In genomic region chr16:46972971-46973456, GRCh38 we compare ENCODE assay signal across 8 cellular contexts. TPM values are rescaled to one million over a fixed set of nuclear protein-coding genes. Genes with fewer than 3 reads are reported as not detected.
DNase-seq lines count a peak whose midpoint lies in the region; ATAC-seq and TF ChIP-seq lines count a peak whose summit lies in the region.

No MANE protein-coding gene starts in this region.

- H3K4me3 ChIP-seq in AG04449 (ENCODE audit: low read depth, low read length), result peak overlapping the region; percentile 93
- H3K4me3 ChIP-seq in breast epithelium, result peak overlapping the region; percentile 73 to 99 (median 88)
- peak overlapping the region; percentile 67 for H3K4me3 ChIP-seq in kidney epithelial cell (ENCODE audit: low read depth, low read length)

- H3K4me3 Mint-ChIP-seq in T-helper 2 cell treated with Interferon-gamma antibody and Interleukin-4, amounts not matched to agents 5 μg/mL and 100 μg/mL, for 36 hours, result peak overlapping the region; percentile 97

- H3K27me3 ChIP-seq in breast epithelium, result no peaks in the 10 kb centered on the region
- no peaks in the 10 kb centered on the region for H3K27me3 ChIP-seq in kidney epithelial cell (ENCODE audit: control insufficient read depth, insufficient read depth, low read length)

- intact Hi-C loops in breast epithelium (cut with DNase I; ENCODE audit: low total_unique reads), result no loop called here

- DNase-seq in AG04449 (ENCODE audit: low read depth, low spot score) (no peak), breast epithelium (ENCODE audit: low spot score in 2 of 2) (peak; percentile 27 to 56), kidney epithelial cell (ENCODE audit: low read depth) (no peak), DMS153 treated with DMSO at 0.1 percent for 48 hours (lab: John Stamatoyannopoulos, UW; ENCODE audit: unreplicated experiment) (no peak)
- peak; percentile 58 for DNase-seq in T-helper 2 cell treated with Interferon-gamma antibody and Interleukin-4, amounts not matched to agents 5 μg/mL and 100 μg/mL, for 36 hours (ENCODE audit: low spot score)
- peak; percentile 37 to 50 for DNase-seq in stimulated activated CD4-positive, alpha-beta T cell treated with anti-CD3 and anti-CD28 coated beads, Interleukin-4, amount 100 ng/mL, for 4 hours

- H3K4me1 ChIP-seq in breast epithelium, result peaks cover 4% of the 10 kb centered on the region in 2 donors

- H3K4me1 Mint-ChIP-seq in T-helper 2 cell treated with Interferon-gamma antibody and Interleukin-4, amounts not matched to agents 5 μg/mL and 100 μg/mL, for 36 hours (ENCODE audit: low read depth), result peaks cover 42% of the 10 kb centered on the region

- H3K27me3 Mint-ChIP-seq in T-helper 2 cell treated with Interferon-gamma antibody and Interleukin-4, amounts not matched to agents 5 μg/mL and 100 μg/mL, for 36 hours (ENCODE audit: low read depth), result no peaks in the 10 kb centered on the region

- H3K27ac Mint-ChIP-seq in T-helper 2 cell treated with Interferon-gamma antibody and Interleukin-4, amounts not matched to agents 5 μg/mL and 100 μg/mL, for 36 hours, result peak overlapping the region; percentile 96

- ATAC-seq in GM19023 (IDR thresholded peaks at IDR 0.05; ENCODE audit: unreplicated experiment) (peak; percentile 61), HG03159 (IDR thresholded peaks at IDR 0.05; ENCODE audit: unreplicated experiment) (peak; percentile 50)

- H3K27ac ChIP-seq in breast epithelium, result peak overlapping the region; percentile 95 to 99

- CTCF ChIA-PET in AG04449 (lab: Yijun Ruan, JAX), result interaction anchor here (0.6 to 2.0 kb wide), 5 partner anchors 24 to 119 kb away, joined by 3 to 5 read pairs (median 4); no protein-coding TSS in a partner anchor

- POLR2A ChIA-PET in AG04449 (lab: Yijun Ruan, JAX), result interaction anchor here (1.0 kb wide), 1 partner anchor 9 kb away, joined by 4 read pairs; no protein-coding TSS in a partner anchor

- no peaks in the 10 kb centered on the region for H3K9me3 Mint-ChIP-seq in T-helper 2 cell treated with Interferon-gamma antibody and Interleukin-4, amounts not matched to agents 5 μg/mL and 100 μg/mL, for 36 hours

- TF ChIP-seq POLR2A in breast epithelium (IDR thresholded peaks at IDR 0.05), result no peak

- peaks cover 31% of the 10 kb centered on the region for H3K36me3 Mint-ChIP-seq in T-helper 2 cell treated with Interferon-gamma antibody and Interleukin-4, amounts not matched to agents 5 μg/mL and 100 μg/mL, for 36 hours (ENCODE audit: low read depth)

- H3K36me3 ChIP-seq in breast epithelium (no peaks in the 10 kb centered on the region), kidney epithelial cell (ENCODE audit: control insufficient read depth, insufficient read depth, low read length) (no peaks in the 10 kb centered on the region)

- no peaks in the 10 kb centered on the region for H3K9me3 ChIP-seq in breast epithelium

- TF ChIP-seq CTCF in AG04449 (IDR thresholded peaks at IDR 0.05; ENCODE audit: insufficient read depth, low read length, missing control alignments), result no peak
- TF ChIP-seq CTCF in breast epithelium (IDR thresholded peaks at IDR 0.05), result no peak
- no peak for TF ChIP-seq CTCF in kidney epithelial cell (IDR thresholded peaks at IDR 0.05; ENCODE audit: insufficient read depth, low read length, poor library complexity, severe bottlenecking)

RNA-seq across cellular contexts. Expression of gene DNAJA2, which starts 0.5 kb away (rescaled TPM):
- total RNA-seq in breast epithelium, result 10 to 100 TPM; 44.6 to 65.3 (median 51.2) TPM
- 68.4 and 81.9 TPM in 2 replicates for total RNA-seq in kidney epithelial cell

Comparison
In these comparisons a context has a peak if more than half of its experiments do, and no peak if none do; other contexts are left out.
1. DNase-seq: peak in T-helper 2 cell treated with Interferon-gamma antibody and Interleukin-4, amounts not matched to agents 5 μg/mL and 100 μg/mL, for 36 hours (single experiment), breast epithelium (2 of 2) and stimulated activated CD4-positive, alpha-beta T cell treated with anti-CD3 and anti-CD28 coated beads, Interleukin-4, amount 100 ng/mL, for 4 hours (2 of 2); none in AG04449 (single experiment), kidney epithelial cell (single experiment) and DMS153 treated with DMSO at 0.1 percent for 48 hours (single experiment).
2. Peak in every context shown above with its lines, with median percentiles within 50 percentile points of each other: H3K4me3 ChIP-seq.